8 cellular contexts compared by ENCODE assay signal in the genomic region with DNA sequence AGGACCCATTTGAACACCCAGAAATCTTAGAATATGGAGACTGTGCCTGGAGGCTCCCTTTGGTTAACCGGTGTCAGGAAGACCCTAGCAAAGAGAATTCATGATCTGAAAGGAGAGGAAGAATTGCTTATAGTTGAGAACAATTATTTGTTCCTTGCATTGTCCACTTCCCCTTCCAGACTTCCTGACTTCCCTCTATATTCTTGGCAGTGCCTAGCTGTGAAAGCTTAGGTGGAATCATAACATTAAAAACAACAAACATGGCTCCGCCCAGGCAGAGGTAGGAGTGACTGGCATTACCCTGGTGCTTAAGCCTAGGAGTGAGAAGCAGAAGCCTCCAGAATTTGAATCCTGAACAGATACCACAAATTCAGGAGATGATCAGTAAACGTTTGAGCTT. TPM values are rescaled to one million over a fixed set of nuclear protein-coding genes. Genes with fewer than 3 reads are reported as not detected.
A peak's percentile ranks its signal among the peaks of the same experiment; 100 is the strongest.
DNase-seq lines count a peak whose midpoint lies in the region; ATAC-seq and TF ChIP-seq lines count a peak whose summit lies in the region.

No MANE protein-coding gene starts in this region.

- H3K36me3 ChIP-seq in Caco-2 (ENCODE audit: control insufficient read depth, insufficient read depth, low read length) = no peaks in the 10 kb centered on the region
- no peaks in the 10 kb centered on the region for H3K36me3 ChIP-seq in thyroid gland

- CTCF ChIA-PET in Caco-2 (lab: Charles Lee) = interaction anchor here (0.8 to 1.6 kb wide), 3 partner anchors 9 to 182 kb away, joined by 3 read pairs; no protein-coding TSS in a partner anchor

- H3K9me3 ChIP-seq in Caco-2 (no peaks in the 10 kb centered on the region), thyroid gland (no peaks in the 10 kb centered on the region)

- TF ChIP-seq CTCF in Caco-2 (IDR thresholded peaks at IDR 0.05; ENCODE audit: insufficient read depth in 1 of 2, low read depth in 1 of 2, low read length in 1 of 2, severe bottlenecking in 1 of 2, unreplicated experiment in 1 of 2) (no peak), brain (conservative IDR thresholded peaks at IDR 0.05) (no peak), thyroid gland (IDR thresholded peaks at IDR 0.05) (no peak)

- H3K27me3 ChIP-seq in Caco-2 (replicated peaks; ENCODE audit: control insufficient read depth, insufficient read depth, low read length) = no peaks in the 10 kb centered on the region
- H3K27me3 ChIP-seq in thyroid gland = no peaks in the 10 kb centered on the region

- TF ChIP-seq POLR2A in thyroid gland (IDR thresholded peaks at IDR 0.05) = no peak

- no peak for ATAC-seq in natural killer cell treated with Interleukin-12 subunit alpha and Interleukin-12 subunit beta and Interleukin-15 and Interleukin-18, amount 100 ng/mL, for 72 hours
- ATAC-seq in GM21526 (IDR thresholded peaks at IDR 0.05; ENCODE audit: low FRiP score, unreplicated experiment) (no peak), HG03280 (IDR thresholded peaks at IDR 0.05; ENCODE audit: unreplicated experiment) (no peak)

- no peaks in the 10 kb centered on the region for H3K9me3 Mint-ChIP-seq in Caco-2 (ENCODE audit: unreplicated experiment)
- H3K9me3 Mint-ChIP-seq in brain = peaks cover 0 to 2% (median 0%) of the 10 kb centered on the region in 5 experiments
- no peaks in the 10 kb centered on the region for H3K9me3 Mint-ChIP-seq in natural killer cell treated with Interleukin-12 subunit alpha and Interleukin-12 subunit beta and Interleukin-15 and Interleukin-18, amount 100 ng/mL, for 72 hours

- 85 to 89% methylated on average over 3 of the region's 3 CpGs for WGBS in thyroid gland, 2 donors

- H3K4me3 Mint-ChIP-seq in Caco-2 (ENCODE audit: unreplicated experiment) (peak overlapping the region; percentile 89), brain (peak overlapping the region; percentile 93 to 99 (median 97))
- H3K4me3 Mint-ChIP-seq in natural killer cell treated with Interleukin-12 subunit alpha and Interleukin-12 subunit beta and Interleukin-15 and Interleukin-18, amount 100 ng/mL, for 72 hours = peak overlapping the region; percentile 94

- peaks cover 25% of the 10 kb centered on the region for H3K36me3 Mint-ChIP-seq in Caco-2 (ENCODE audit: insufficient read depth, unreplicated experiment)
- peaks cover 43% of the 10 kb centered on the region for H3K36me3 Mint-ChIP-seq in brain
- no peaks in the 10 kb centered on the region for H3K36me3 Mint-ChIP-seq in natural killer cell treated with Interleukin-12 subunit alpha and Interleukin-12 subunit beta and Interleukin-15 and Interleukin-18, amount 100 ng/mL, for 72 hours

- H3K27me3 Mint-ChIP-seq in Caco-2 (ENCODE audit: insufficient read depth, unreplicated experiment) (no peaks in the 10 kb centered on the region), brain (peaks cover 17% of the 10 kb centered on the region)
- H3K27me3 Mint-ChIP-seq in natural killer cell treated with Interleukin-12 subunit alpha and Interleukin-12 subunit beta and Interleukin-15 and Interleukin-18, amount 100 ng/mL, for 72 hours = no peaks in the 10 kb centered on the region

- BruUV-seq in Caco-2 (replicated peaks; lab: Mats Ljungman, UMichigan) = no TSS peak

- no peak overlapping the region for H3K27ac ChIP-seq in thyroid gland

- no peak overlapping the region for H3K4me3 ChIP-seq in Caco-2 (ENCODE audit: low read depth, low read length)
- H3K4me3 ChIP-seq in thyroid gland (replicated peaks in 1 of 3) = no peak overlapping the region

- intact Hi-C loops in Caco-2 (cut with micrococcal nuclease; ENCODE audit: unreplicated experiment) (loop anchor here (5.0 kb wide), 2 partner anchors 227 to 243 kb away; partner anchors contain the start of gene ZC3H8), thyroid gland (cut with DNase I) (loop anchor here (5.0 kb wide), 1 partner anchor 103 kb away; no protein-coding TSS in a partner anchor)

- DNase-seq in Caco-2 = no peak
- peak; percentile 8 for DNase-seq in M059J (ENCODE audit: low read depth)
- DNase-seq in natural killer cell treated with Interleukin-12 subunit alpha and Interleukin-12 subunit beta and Interleukin-15 and Interleukin-18, amount 100 ng/mL, for 72 hours (ENCODE audit: low spot score) = no peak
- DNase-seq in stimulated activated CD4-positive, alpha-beta T cell treated with anti-CD3 and anti-CD28 coated beads, Interleukin-2, amount 100 ng/mL, for 48 hours = no peak
- DNase-seq in thyroid gland = no peak

- POLR2A ChIA-PET in Caco-2 (lab: Charles Lee) = no interaction called here

- H3K4me1 Mint-ChIP-seq in Caco-2 (ENCODE audit: low read depth, unreplicated experiment) = peaks cover 11% of the 10 kb centered on the region
- H3K4me1 Mint-ChIP-seq in brain = peaks cover 57% of the 10 kb centered on the region
- peaks cover 27 to 40% of the 10 kb centered on the region in 2 donors for H3K4me1 Mint-ChIP-seq in natural killer cell treated with Interleukin-12 subunit alpha and Interleukin-12 subunit beta and Interleukin-15 and Interleukin-18, amount 100 ng/mL, for 72 hours (ENCODE audit: low read depth in 2 of 2)

- H3K4me1 ChIP-seq in Caco-2 (peaks cover 5% of the 10 kb centered on the region; the same call in 1 of the 2 replicates), thyroid gland (peaks cover 7 to 17% of the 10 kb centered on the region in 2 donors)

- no peak overlapping the region for H3K27ac Mint-ChIP-seq in Caco-2 (ENCODE audit: unreplicated experiment)
- peak overlapping the region in 4 of 5 experiments; percentile 88 to 97 (median 96) for H3K27ac Mint-ChIP-seq in brain
- no peak overlapping the region for H3K27ac Mint-ChIP-seq in natural killer cell treated with Interleukin-12 subunit alpha and Interleukin-12 subunit beta and Interleukin-15 and Interleukin-18, amount 100 ng/mL, for 72 hours

RNA-seq across cellular contexts. Expression of gene TTL, which starts 1.9 kb away (rescaled TPM):
- total RNA-seq in Caco-2 (2022) = 40.8 and 46.9 TPM in 2 replicates
- 25.0 and 34.6 TPM in 2 replicates for total RNA-seq in M059J (2014; rRNA removed; shearing (Covaris generic))
- polyA plus RNA-seq in brain (ENCODE audit: insufficient read depth, low read depth, low replicate concordance) = 36.6 TPM
- total RNA-seq in natural killer cell treated with Interleukin-12 subunit alpha and Interleukin-12 subunit beta and Interleukin-15 and Interleukin-18, amount 100 ng/mL, for 72 hours = 10 to 100 TPM; 21.0 to 37.0 TPM
- 10 to 100 TPM; 12.0 to 22.2 (median 19.0) TPM for total RNA-seq in thyroid gland

RNA-seq across cellular contexts. Expression of gene RGPD8, which starts 50.4 kb away (rescaled TPM):
- 17.5 and 23.1 TPM in 2 replicates for total RNA-seq in Caco-2 (2022)
- total RNA-seq in M059J (2014; rRNA removed; shearing (Covaris generic)) = 0.49 and 1.4 TPM in 2 replicates
- polyA plus RNA-seq in brain (ENCODE audit: insufficient read depth, low read depth, low replicate concordance) = 1.0 TPM
- total RNA-seq in natural killer cell treated with Interleukin-12 subunit alpha and Interleukin-12 subunit beta and Interleukin-15 and Interleukin-18, amount 100 ng/mL, for 72 hours = 10 to 100 TPM in 1 of 2 donors, 1 to 10 TPM in 1; 7.7 to 19.5 TPM
- total RNA-seq in thyroid gland = 10 to 100 TPM; 32.2 to 55.5 (median 45.2) TPM

RNA-seq across cellular contexts. Expression of gene POLR1B, which starts 58.4 kb away (rescaled TPM):
- total RNA-seq in Caco-2 (2022) = 38.3 and 42.2 TPM in 2 replicates
- 11.9 and 13.5 TPM in 2 replicates for total RNA-seq in M059J (2014; rRNA removed; shearing (Covaris generic))
- 10.1 TPM for polyA plus RNA-seq in brain (ENCODE audit: insufficient read depth, low read depth, low replicate concordance)
- total RNA-seq in natural killer cell treated with Interleukin-12 subunit alpha and Interleukin-12 subunit beta and Interleukin-15 and Interleukin-18, amount 100 ng/mL, for 72 hours = 10 to 100 TPM; 42.6 to 89.3 TPM
- 10 to 100 TPM; 18.5 to 27.4 (median 23.2) TPM for total RNA-seq in thyroid gland

Comparison
In these comparisons a context has a peak if more than half of its experiments do, and no peak if none do; other contexts are left out.
1. H3K27ac Mint-ChIP-seq: peak in brain (4 of 5); none in Caco-2 (single experiment) and natural killer cell treated with Interleukin-12 subunit alpha and Interleukin-12 subunit beta and Interleukin-15 and Interleukin-18, amount 100 ng/mL, for 72 hours (0 of 2).
2. Peak in every context shown above with its lines, with median percentiles within 50 percentile points of each other: H3K4me3 Mint-ChIP-seq.